ENCODE assay signal across 9 cellular contexts in the genomic region with DNA sequence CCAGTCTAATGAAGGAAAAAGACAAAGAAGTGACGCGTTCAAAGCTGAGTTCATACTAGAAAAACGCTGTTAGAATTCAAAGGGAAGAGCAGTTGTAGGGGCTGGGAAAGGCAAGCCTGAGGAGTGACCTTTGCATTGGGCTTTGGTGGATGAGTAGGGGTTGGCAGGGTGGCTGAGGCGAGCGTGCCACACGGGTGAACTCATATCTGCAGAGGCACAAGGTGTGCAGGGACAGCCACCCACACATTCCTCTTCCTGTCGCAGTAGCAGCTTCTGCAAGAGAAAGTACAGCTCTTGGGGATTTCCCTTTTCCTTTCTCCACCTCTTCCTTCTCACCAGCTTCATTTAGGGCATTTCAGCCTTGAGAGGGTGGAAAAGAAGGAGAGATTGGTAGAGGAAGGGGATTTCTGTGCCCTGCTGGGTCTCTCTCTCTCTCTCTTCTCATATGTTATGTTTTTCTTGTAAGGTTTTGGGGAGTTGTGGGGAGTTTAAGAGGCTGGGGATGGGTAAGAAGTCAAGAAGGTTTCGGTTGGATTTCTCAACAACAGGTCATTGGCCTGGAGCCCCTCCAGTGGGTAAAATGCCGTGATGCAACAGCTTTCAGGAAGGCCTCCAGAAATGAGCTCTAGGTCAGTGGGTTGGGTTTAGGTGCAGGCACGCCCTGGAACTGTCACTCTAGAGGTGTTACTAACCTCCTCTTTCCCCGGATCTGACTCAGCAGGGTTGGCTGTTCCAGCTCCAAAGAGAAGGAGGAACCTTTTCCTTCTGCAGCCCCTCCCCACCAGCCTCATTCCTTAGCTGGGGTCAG. TPM values are rescaled to one million over a fixed set of nuclear protein-coding genes. Genes with fewer than 3 reads are reported as not detected.
DNase-seq lines count a peak whose midpoint lies in the region; ATAC-seq lines count a peak whose summit lies in the region.
"Had no signal": no experiment of that assay in that cellular context is flagged by ENCODE, and none has a peak within 500 bp of the region (broad histone marks: within the 10 kb centered on the region; RNA-seq: fewer than 3 reads in every experiment).

No MANE protein-coding gene starts in this region.

- H3K9ac ChIP-seq in adipocyte (ENCODE audit: low read length), result no peak overlapping the region

- peak; percentile 40 for ATAC-seq in GM18909 (IDR thresholded peaks at IDR 0.05; ENCODE audit: poor library complexity, unreplicated experiment)
- peak; percentile 42 for ATAC-seq in HG03460 (IDR thresholded peaks at IDR 0.05; ENCODE audit: unreplicated experiment)

- H3K27me3 Mint-ChIP-seq in immature natural killer cell (ENCODE audit: low read depth in 3 of 3), result peaks cover 4% of the 10 kb centered on the region in 3 donors

- H3K4me1 Mint-ChIP-seq in immature natural killer cell, result peaks cover 31 to 34% of the 10 kb centered on the region in 2 donors

- H3K27ac Mint-ChIP-seq in immature natural killer cell, result peak overlapping the region; percentile 83 to 98 (median 92)

- H3K9me3 ChIP-seq in adipocyte (ENCODE audit: control insufficient read depth, low read length), result no peaks in the 10 kb centered on the region

- H3K27me3 ChIP-seq in adipocyte (replicated peaks; ENCODE audit: control insufficient read depth, insufficient read depth, low read length), result peaks cover 20% of the 10 kb centered on the region

- H3K4me3 ChIP-seq in adipocyte (ENCODE audit: low read length), result no peak overlapping the region

- peaks cover 4 to 12% (median 10%) of the 10 kb centered on the region in 3 donors for H3K36me3 Mint-ChIP-seq in immature natural killer cell

- no peaks in the 10 kb centered on the region for H3K9me3 Mint-ChIP-seq in immature natural killer cell
- H3K9me3 Mint-ChIP-seq: neural crest cell had no signal

- DNase-seq in A172 (ENCODE audit: low spot score), result peak; percentile 100
- DNase-seq in SKM-1 treated with dmso at 0.1 percent for 144 hours (lab: John Stamatoyannopoulos, UW; ENCODE audit: unreplicated experiment), result peak; percentile 96
- DNase-seq in adipocyte (ENCODE audit: low read depth), result peak; percentile 89
- peak; percentile 65 to 69 (median 68) for DNase-seq in immature natural killer cell
- peak; percentile 39 for DNase-seq in stimulated activated CD8-positive, alpha-beta memory T cell treated with anti-CD3 and anti-CD28 coated beads, Interleukin-12 subunit alpha, Interleukin-12 subunit beta, amount 100 ng/mL, for 4 hours (ENCODE audit: low read depth)
- DNase-seq in NCI-H446 treated with DMSO at 0.1 percent for 48 hours (lab: John Stamatoyannopoulos, UW), result no peak

- H3K4me1 ChIP-seq in adipocyte (ENCODE audit: control insufficient read depth, insufficient read depth, low read length), result peaks cover 47% of the 10 kb centered on the region

- H3K36me3 ChIP-seq in adipocyte (ENCODE audit: control insufficient read depth, insufficient read depth, low read length, severe bottlenecking), result no peaks in the 10 kb centered on the region

- H3K4me3 Mint-ChIP-seq in immature natural killer cell, result peak overlapping the region; percentile 79 to 92 (median 91)
- H3K4me3 Mint-ChIP-seq: neural crest cell had no signal

RNA-seq across cellular contexts. Expression of gene ODC1, which starts 40.1 kb away (rescaled TPM):
- total RNA-seq in A172 (2014; rRNA removed; shearing (Covaris generic)), result 308 and 372 TPM in 2 replicates
- polyA plus RNA-seq in immature natural killer cell, result 10 to 100 TPM; 31.6 to 62.3 (median 59.0) TPM
